ENCODE assay signal across 10 cellular contexts in genomic region chr11:16909375-16910035, GRCh38.
DNase-seq lines count a peak whose midpoint lies in the region; ATAC-seq and TF ChIP-seq lines count a peak whose summit lies in the region.
"Had no signal": no experiment of that assay in that cellular context is flagged by ENCODE, and none has a peak within 500 bp of the region (broad histone marks: within the 10 kb centered on the region; RNA-seq: fewer than 3 reads in every experiment).

No MANE protein-coding gene starts in this region.

- H3K36me3 ChIP-seq in SK-N-SH (replicated peaks in 1 of 2; ENCODE audit: control insufficient read depth in 1 of 2, insufficient read depth in 2 of 2, low read length in 1 of 2) (no peaks in the 10 kb centered on the region), aorta (ENCODE audit: control insufficient read depth in 1 of 2, insufficient read depth in 2 of 2, low read length in 1 of 2) (no peaks in the 10 kb centered on the region)

- H3K79me2 ChIP-seq in SK-N-SH (ENCODE audit: insufficient read depth) = no peaks in the 10 kb centered on the region

- H3K9me2 ChIP-seq in SK-N-SH = no peaks in the 10 kb centered on the region

- ATAC-seq in GM18870 (IDR thresholded peaks at IDR 0.05; ENCODE audit: unreplicated experiment) (peak; percentile 85), GM21526 (IDR thresholded peaks at IDR 0.05; ENCODE audit: low FRiP score, unreplicated experiment) (peak; percentile 72), HG03280 (IDR thresholded peaks at IDR 0.05; ENCODE audit: unreplicated experiment) (peak; percentile 81), left colon (peak; percentile 37), aorta (ENCODE audit: low FRiP score) (no peak)
- ATAC-seq: HepG2 had no signal

- H3K9me3 ChIP-seq in SK-N-SH (no peaks in the 10 kb centered on the region), aorta (ENCODE audit: control insufficient read depth, low read length) (no peaks in the 10 kb centered on the region)

- POLR2A ChIA-PET in SK-N-SH (lab: Yijun Ruan, JAX) = interaction anchor here (0.6 kb wide), 1 partner anchor 12 kb away, joined by 3 read pairs; no protein-coding TSS in a partner anchor

- WGBS in SK-N-SH (ENCODE audit: low lambda C conversion rate) = 78% methylated on average over 3 of the region's 3 CpGs
- WGBS in aorta, 2 donors = 73 to 76% methylated on average over 3 of the region's 3 CpGs

- CTCF ChIA-PET in SK-N-SH (lab: Yijun Ruan, JAX) = interaction anchor here (1.2 kb wide), 1 partner anchor 13 kb away, joined by 3 read pairs; no protein-coding TSS in a partner anchor

- TF ChIP-seq CTCF in SK-N-SH (IDR thresholded peaks at IDR 0.05) = no peak

- H3K9ac ChIP-seq in SK-N-SH = no peak overlapping the region

- no peak for DNase-seq in left colon
- DNase-seq in SK-N-SH = no peak
- DNase-seq in amniotic stem cell (lab: John Stamatoyannopoulos, UW) = no peak
- DNase-seq in aorta = no peak
- DNase-seq: SHP77 treated with DMSO at 0.1 percent for 48 hours had no signal

- no peaks in the 10 kb centered on the region for H3F3A ChIP-seq in SK-N-SH (replicated peaks; ENCODE audit: insufficient read depth)

- no peak for TF ChIP-seq EP300 in SK-N-SH (IDR thresholded peaks at IDR 0.05; ENCODE audit: borderline replicate concordance in 1 of 2, low read depth in 1 of 2, low read length in 1 of 2)

- H3K4me2 ChIP-seq in SK-N-SH = no peak overlapping the region

- H3K27me3 ChIP-seq in SK-N-SH (ENCODE audit: insufficient read depth) = peaks cover 5% of the 10 kb centered on the region; the same call in 1 of the 2 replicates
- no peaks in the 10 kb centered on the region for H3K27me3 ChIP-seq in aorta (ENCODE audit: control insufficient read depth in 1 of 2, insufficient read depth in 2 of 2, low read length in 1 of 2)

- no peaks in the 10 kb centered on the region for H4K20me1 ChIP-seq in SK-N-SH (ENCODE audit: insufficient read depth)

- no peak overlapping the region for H3K4me3 ChIP-seq in SK-N-SH (ENCODE audit: low read depth in 2 of 2, low read length in 1 of 2)
- no peak overlapping the region for H3K4me3 ChIP-seq in aorta (ENCODE audit: low read length in 2 of 2)

- TF ChIP-seq RAD21 in SK-N-SH (IDR thresholded peaks at IDR 0.05; ENCODE audit: low read length) = no peak

- no peak overlapping the region for H2AFZ ChIP-seq in SK-N-SH (ENCODE audit: low read depth)

- intact Hi-C loops in left colon (cut with DNase I, micrococcal nuclease) (no loop called here), aorta (cut with DNase I) (no loop called here)

- H3K4me1 ChIP-seq in SK-N-SH (ENCODE audit: control insufficient read depth in 1 of 2, insufficient read depth in 2 of 2, low read depth in 1 of 2, low read length in 1 of 2) = 0 out of 4 replicates have a peak, but pooled peaks cover 0 to 2% of the 10 kb centered on the region in 2 experiments
- peaks cover 0 to 4% of the 10 kb centered on the region in 2 donors for H3K4me1 ChIP-seq in aorta (ENCODE audit: control insufficient read depth in 1 of 2, insufficient read depth in 2 of 2, low read length in 2 of 2)

- H3K27ac ChIP-seq in SK-N-SH (ENCODE audit: low read depth in 2 of 2, low read length in 1 of 2) (no peak overlapping the region), aorta (ENCODE audit: low read depth in 1 of 2, low read length in 2 of 2) (no peak overlapping the region)
- H3K27ac ChIP-seq: epithelial cell of prostate had no signal

TF ChIP-seq in SK-N-SH, 30 proteins besides CTCF, POLR2A, EP300 and RAD21:
- no peak for TF ChIP-seq MEF2A (IDR thresholded peaks at IDR 0.05; ENCODE audit: borderline replicate concordance, low read depth)
